Comparison of ENCODE assay signal across 14 cellular contexts in genomic region chr4:58732973-58733372, GRCh38.
DNase-seq lines count a peak whose midpoint lies in the region; ATAC-seq and TF ChIP-seq lines count a peak whose summit lies in the region.
"Had no signal": no experiment of that assay in that cellular context is flagged by ENCODE, and none has a peak within 500 bp of the region (broad histone marks: within the 10 kb centered on the region; RNA-seq: fewer than 3 reads in every experiment).

No MANE protein-coding gene starts in this region.

- no peaks in the 10 kb centered on the region for H3K9me2 ChIP-seq in OCI-LY7 (ENCODE audit: insufficient read depth, low read length)

- H3K4me3 ChIP-seq in AG04450 (ENCODE audit: low read depth, low read length) (no peak overlapping the region), OCI-LY7 (ENCODE audit: low read depth, low read length, poor library complexity, severe bottlenecking) (no peak overlapping the region)
- H3K4me3 ChIP-seq: SJCRH30, upper lobe of right lung had no signal

- H3K4me1 ChIP-seq in OCI-LY7 (ENCODE audit: insufficient read depth, low read length, poor library complexity, severe bottlenecking) (no peaks in the 10 kb centered on the region), foreskin keratinocyte (no peaks in the 10 kb centered on the region)
- H3K4me1 ChIP-seq: SJCRH30, upper lobe of right lung had no signal

- H2AFZ ChIP-seq in OCI-LY7 (ENCODE audit: low read length): no peak overlapping the region

- H3K27ac ChIP-seq in AG04450 (ENCODE audit: low read depth, low read length): no peak overlapping the region
- no peak overlapping the region for H3K27ac ChIP-seq in OCI-LY7 (ENCODE audit: low read depth, low read length, poor library complexity, severe bottlenecking)
- no peak overlapping the region for H3K27ac ChIP-seq in foreskin keratinocyte
- H3K27ac ChIP-seq: neutrophil, SJCRH30, upper lobe of right lung had no signal

- no peaks in the 10 kb centered on the region for H3K36me3 ChIP-seq in OCI-LY7 (ENCODE audit: insufficient read depth, low read length)
- H3K36me3 ChIP-seq: neutrophil, SJCRH30, upper lobe of right lung had no signal

- H3K4me2 ChIP-seq in OCI-LY7 (ENCODE audit: low read length): no peak overlapping the region

- no TSS peak for BruUV-seq in OCI-LY7 (replicated peaks; lab: Mats Ljungman, UMichigan)

- CTCF ChIA-PET in AG04450 (lab: Charles Lee): interaction anchor here (0.6 kb wide), 1 partner anchor 278 kb away, joined by 3 read pairs; no protein-coding TSS in a partner anchor
- CTCF ChIA-PET in OCI-LY7 (lab: Charles Lee; ENCODE audit: unreplicated experiment): no interaction called here

- ATAC-seq in foreskin keratinocyte: no peak
- ATAC-seq in HG03196 (IDR thresholded peaks at IDR 0.05; ENCODE audit: unreplicated experiment): no peak
- no peak for ATAC-seq in HG03108 (IDR thresholded peaks at IDR 0.05; ENCODE audit: unreplicated experiment)
- ATAC-seq: stimulated activated effector memory CD8-positive, alpha-beta T cell treated with anti-CD3 and anti-CD28 coated beads, Interleukin-12 subunit alpha, Interleukin-12 subunit beta, amount 100 ng/mL, for 72 hours; upper lobe of right lung had no signal

- no peak for DNase-seq in AG04450 (ENCODE audit: low read depth, low spot score)
- DNase-seq in OCI-LY7 (ENCODE audit: low spot score): no peak
- peak in 1 of 2 donors; percentile 4 for DNase-seq in foreskin keratinocyte
- DNase-seq in COLO668 (lab: John Stamatoyannopoulos, UW; ENCODE audit: unreplicated experiment): no peak
- no peak for DNase-seq in NCI-H2227 (lab: John Stamatoyannopoulos, UW; ENCODE audit: unreplicated experiment)
- DNase-seq: NCI-H187, NCI-H526 treated with DMSO at 0.1 percent for 48 hours, upper lobe of right lung had no signal

- no peaks in the 10 kb centered on the region for H4K20me1 ChIP-seq in OCI-LY7 (ENCODE audit: insufficient read depth, low read length)

- intact Hi-C loops in OCI-LY7 (cut with micrococcal nuclease; ENCODE audit: unreplicated experiment): no loop called here

- H3K9me3 ChIP-seq in AG04450 (ENCODE audit: control insufficient read depth, insufficient read depth, low read length) (no peaks in the 10 kb centered on the region), OCI-LY7 (ENCODE audit: low read length) (no peaks in the 10 kb centered on the region)
- H3K9me3 ChIP-seq: neutrophil, SJCRH30, upper lobe of right lung had no signal

- POLR2A ChIA-PET in AG04450 (lab: Yijun Ruan, JAX): no interaction called here
- POLR2A ChIA-PET in OCI-LY7 (lab: Charles Lee): interaction anchor here (0.6 kb wide), 1 partner anchor 167 kb away, joined by 3 read pairs; no protein-coding TSS in a partner anchor

- no peaks in the 10 kb centered on the region for H3K79me2 ChIP-seq in OCI-LY7 (ENCODE audit: insufficient read depth, low read depth, low read length)

- no peak for TF ChIP-seq EP300 in Ishikawa (IDR thresholded peaks at IDR 0.05; ENCODE audit: borderline replicate concordance)

- TF ChIP-seq CTCF in AG04450 (IDR thresholded peaks at IDR 0.05; ENCODE audit: low read depth, low read length) (peak; percentile 36), OCI-LY7 (conservative IDR thresholded peaks at IDR 0.05; ENCODE audit: low read length) (peak; percentile 37; the same call in 1 of the 2 replicates), foreskin keratinocyte (conservative IDR thresholded peaks at IDR 0.05) (peak; percentile 35)

- TF ChIP-seq RAD21 in Ishikawa (IDR thresholded peaks at IDR 0.05; ENCODE audit: low read depth): peak; percentile 43

- H3K27me3 ChIP-seq in AG04450 (ENCODE audit: control insufficient read depth, insufficient read depth, low read length) (no peaks in the 10 kb centered on the region), foreskin keratinocyte (no peaks in the 10 kb centered on the region)
- H3K27me3 ChIP-seq: neutrophil, SJCRH30, upper lobe of right lung had no signal

TF ChIP-seq in Ishikawa, 13 proteins besides CTCF, POLR2A, EP300 and RAD21:
- TF ChIP-seq, protein P1, sequence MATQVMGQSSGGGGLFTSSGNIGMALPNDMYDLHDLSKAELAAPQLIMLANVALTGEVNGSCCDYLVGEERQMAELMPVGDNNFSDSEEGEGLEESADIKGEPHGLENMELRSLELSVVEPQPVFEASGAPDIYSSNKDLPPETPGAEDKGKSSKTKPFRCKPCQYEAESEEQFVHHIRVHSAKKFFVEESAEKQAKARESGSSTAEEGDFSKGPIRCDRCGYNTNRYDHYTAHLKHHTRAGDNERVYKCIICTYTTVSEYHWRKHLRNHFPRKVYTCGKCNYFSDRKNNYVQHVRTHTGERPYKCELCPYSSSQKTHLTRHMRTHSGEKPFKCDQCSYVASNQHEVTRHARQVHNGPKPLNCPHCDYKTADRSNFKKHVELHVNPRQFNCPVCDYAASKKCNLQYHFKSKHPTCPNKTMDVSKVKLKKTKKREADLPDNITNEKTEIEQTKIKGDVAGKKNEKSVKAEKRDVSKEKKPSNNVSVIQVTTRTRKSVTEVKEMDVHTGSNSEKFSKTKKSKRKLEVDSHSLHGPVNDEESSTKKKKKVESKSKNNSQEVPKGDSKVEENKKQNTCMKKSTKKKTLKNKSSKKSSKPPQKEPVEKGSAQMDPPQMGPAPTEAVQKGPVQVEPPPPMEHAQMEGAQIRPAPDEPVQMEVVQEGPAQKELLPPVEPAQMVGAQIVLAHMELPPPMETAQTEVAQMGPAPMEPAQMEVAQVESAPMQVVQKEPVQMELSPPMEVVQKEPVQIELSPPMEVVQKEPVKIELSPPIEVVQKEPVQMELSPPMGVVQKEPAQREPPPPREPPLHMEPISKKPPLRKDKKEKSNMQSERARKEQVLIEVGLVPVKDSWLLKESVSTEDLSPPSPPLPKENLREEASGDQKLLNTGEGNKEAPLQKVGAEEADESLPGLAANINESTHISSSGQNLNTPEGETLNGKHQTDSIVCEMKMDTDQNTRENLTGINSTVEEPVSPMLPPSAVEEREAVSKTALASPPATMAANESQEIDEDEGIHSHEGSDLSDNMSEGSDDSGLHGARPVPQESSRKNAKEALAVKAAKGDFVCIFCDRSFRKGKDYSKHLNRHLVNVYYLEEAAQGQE (IDR thresholded peaks at IDR 0.05; ENCODE audit: low read depth): no peak
- TF ChIP-seq USF1 (IDR thresholded peaks at IDR 0.05): no peak
- no peak for TF ChIP-seq EGR1 (IDR thresholded peaks at IDR 0.05)
- no peak for TF ChIP-seq TCF12 (IDR thresholded peaks at IDR 0.05; ENCODE audit: low read depth)
- TF ChIP-seq TEAD4 (IDR thresholded peaks at IDR 0.05): no peak
- TF ChIP-seq ZBTB7A (IDR thresholded peaks at IDR 0.05; ENCODE audit: low read depth): no peak
- no peak for TF ChIP-seq CREB1 (IDR thresholded peaks at IDR 0.05; ENCODE audit: low read depth)
